In genomic region chr3:126212629-126213375, GRCh38 we compare ENCODE assay signal across 8 cellular contexts. TPM values are rescaled to one million over a fixed set of nuclear protein-coding genes. Genes with fewer than 3 reads are reported as not detected.
DNase-seq lines count a peak whose midpoint lies in the region; ATAC-seq and TF ChIP-seq lines count a peak whose summit lies in the region.

No MANE protein-coding gene starts in this region.

- no peaks in the 10 kb centered on the region for H3K36me3 Mint-ChIP-seq in CD4-positive, alpha-beta T cell (ENCODE audit: low read depth)
- H3K36me3 Mint-ChIP-seq in activated naive CD8-positive, alpha-beta T cell treated with anti-CD3 and anti-CD28 coated beads, Interleukin-2, amount 10 ng/mL, durations not matched to agents 7 days and 5 days: no peaks in the 10 kb centered on the region

- H3K9me3 Mint-ChIP-seq in CD4-positive, alpha-beta T cell: no peaks in the 10 kb centered on the region
- H3K9me3 Mint-ChIP-seq in activated naive CD8-positive, alpha-beta T cell treated with anti-CD3 and anti-CD28 coated beads, Interleukin-2, amount 10 ng/mL, durations not matched to agents 7 days and 5 days: no peaks in the 10 kb centered on the region

- H3K4me1 Mint-ChIP-seq in CD4-positive, alpha-beta T cell (ENCODE audit: low read depth): peaks cover 6% of the 10 kb centered on the region
- H3K4me1 Mint-ChIP-seq in activated naive CD8-positive, alpha-beta T cell treated with anti-CD3 and anti-CD28 coated beads, Interleukin-2, amount 10 ng/mL, durations not matched to agents 7 days and 5 days: no peaks in the 10 kb centered on the region

- ATAC-seq in CD4-positive, alpha-beta T cell (ENCODE audit: poor library complexity): no peak
- ATAC-seq in activated naive CD8-positive, alpha-beta T cell treated with anti-CD3 and anti-CD28 coated beads, Interleukin-2, amount 10 ng/mL, durations not matched to agents 7 days and 5 days (ENCODE audit: low read depth): no peak
- no peak for ATAC-seq in HG03432 (IDR thresholded peaks at IDR 0.05; ENCODE audit: unreplicated experiment)

- CTCF ChIA-PET in CD4-positive, alpha-beta T cell (lab: Charles Lee): no interaction called here

- peaks cover 78% of the 10 kb centered on the region for H3K27me3 Mint-ChIP-seq in CD4-positive, alpha-beta T cell
- H3K27me3 Mint-ChIP-seq in activated naive CD8-positive, alpha-beta T cell treated with anti-CD3 and anti-CD28 coated beads, Interleukin-2, amount 10 ng/mL, durations not matched to agents 7 days and 5 days: peaks cover 55% of the 10 kb centered on the region

- H3K36me3 ChIP-seq in HUES6 (ENCODE audit: control insufficient read depth, insufficient read depth, low read length) (no peaks in the 10 kb centered on the region), left ventricle myocardium inferior (no peaks in the 10 kb centered on the region)

- no peak for TF ChIP-seq CTCF in CD4-positive, alpha-beta T cell (IDR thresholded peaks at IDR 0.05)
- peak; percentile 65 for TF ChIP-seq CTCF in left ventricle myocardium inferior (IDR thresholded peaks at IDR 0.05; ENCODE audit: borderline replicate concordance)

- intact Hi-C loops in CD4-positive, alpha-beta T cell (cut with DNase I, micrococcal nuclease): no loop called here
- intact Hi-C loops in left ventricle myocardium inferior (cut with micrococcal nuclease) (no loop called here), posterior cingulate gyrus (cut with DNase I) (no loop called here)

- H3K4me3 ChIP-seq in HUES6 (ENCODE audit: low read depth, low read length): peak overlapping the region; percentile 71
- peak overlapping the region; percentile 73 for H3K4me3 ChIP-seq in left ventricle myocardium inferior

- no peak overlapping the region for H3K27ac Mint-ChIP-seq in CD4-positive, alpha-beta T cell
- no peak overlapping the region for H3K27ac Mint-ChIP-seq in activated naive CD8-positive, alpha-beta T cell treated with anti-CD3 and anti-CD28 coated beads, Interleukin-2, amount 10 ng/mL, durations not matched to agents 7 days and 5 days

- peaks cover 20% of the 10 kb centered on the region; the same call in 1 of the 2 replicates for H3K4me1 ChIP-seq in HUES6 (ENCODE audit: control insufficient read depth, insufficient read depth, low read length)
- peaks cover 38% of the 10 kb centered on the region for H3K4me1 ChIP-seq in left ventricle myocardium inferior

- H3K27ac ChIP-seq in CD4-positive, alpha-beta T cell (ENCODE audit: low read depth, low read length): no peak overlapping the region
- H3K27ac ChIP-seq in HUES6 (ENCODE audit: low read depth, low read length): no peak overlapping the region
- H3K27ac ChIP-seq in left ventricle myocardium inferior (replicated peaks): peak overlapping the region; percentile 78

- H3K9ac ChIP-seq in HUES6 (ENCODE audit: low read length): peak overlapping the region; percentile 31

- DNase-seq in CD4-positive, alpha-beta T cell: no peak
- DNase-seq in activated naive CD8-positive, alpha-beta T cell treated with anti-CD3 and anti-CD28 coated beads, Interleukin-2, amount 10 ng/mL, durations not matched to agents 7 days and 5 days: no peak
- DNase-seq in left ventricle myocardium inferior: peak; percentile 59
- peak in 7 of 10 donors; percentile 17 to 88 (median 41) for DNase-seq in posterior cingulate gyrus
- DNase-seq in KG1 (lab: John Stamatoyannopoulos, UW): no peak
- DNase-seq in activated CD4-positive, CD25-positive, alpha-beta regulatory T cell (lab: John Stamatoyannopoulos, UW): no peak

- peaks cover 75% of the 10 kb centered on the region for H3K27me3 ChIP-seq in CD4-positive, alpha-beta T cell (ENCODE audit: control insufficient read depth, insufficient read depth, low read length)
- H3K27me3 ChIP-seq in HUES6 (ENCODE audit: control insufficient read depth, insufficient read depth, low read length) (peaks cover 41% of the 10 kb centered on the region), left ventricle myocardium inferior (ENCODE audit: low read depth) (peaks cover 28% of the 10 kb centered on the region)

- POLR2A ChIA-PET in CD4-positive, alpha-beta T cell (lab: Charles Lee): no interaction called here
- POLR2A ChIA-PET in activated naive CD8-positive, alpha-beta T cell treated with anti-CD3 and anti-CD28 coated beads, Interleukin-2, amount 10 ng/mL, durations not matched to agents 7 days and 5 days (lab: Charles Lee): no interaction called here

- H3K9me3 ChIP-seq in CD4-positive, alpha-beta T cell (ENCODE audit: control insufficient read depth, low read length): no peaks in the 10 kb centered on the region
- H3K9me3 ChIP-seq in HUES6 (ENCODE audit: control insufficient read depth, insufficient read depth, low read depth, low read length): 0 out of 2 replicates have a peak, but pooled peaks cover 8% of the 10 kb centered on the region
- H3K9me3 ChIP-seq in left ventricle myocardium inferior (replicated peaks): no peaks in the 10 kb centered on the region

- peak overlapping the region; percentile 68 for H3K4me3 Mint-ChIP-seq in CD4-positive, alpha-beta T cell
- peak overlapping the region; percentile 74 for H3K4me3 Mint-ChIP-seq in activated naive CD8-positive, alpha-beta T cell treated with anti-CD3 and anti-CD28 coated beads, Interleukin-2, amount 10 ng/mL, durations not matched to agents 7 days and 5 days

RNA-seq across cellular contexts. Expression of gene ALDH1L1, which starts 32.4 kb away (rescaled TPM):
- total RNA-seq in CD4-positive, alpha-beta T cell: not detected
- not detected for total RNA-seq in activated naive CD8-positive, alpha-beta T cell treated with anti-CD3 and anti-CD28 coated beads, Interleukin-2, amount 10 ng/mL, durations not matched to agents 7 days and 5 days
- total RNA-seq in left ventricle myocardium inferior: 24.3 TPM

Comparison
In these comparisons a context has a peak if more than half of its experiments do, and no peak if none do; other contexts are left out.
1. DNase-seq: peak in left ventricle myocardium inferior (single experiment) and posterior cingulate gyrus (7 of 10); none in CD4-positive, alpha-beta T cell (0 of 10), activated naive CD8-positive, alpha-beta T cell treated with anti-CD3 and anti-CD28 coated beads, Interleukin-2, amount 10 ng/mL, durations not matched to agents 7 days and 5 days (single experiment), KG1 (single experiment) and activated CD4-positive, CD25-positive, alpha-beta regulatory T cell (0 of 4).
2. RNA of gene ALDH1L1, which starts 32.4 kb away (total RNA-seq): 24.3 TPM in left ventricle myocardium inferior (single experiment); not detected in CD4-positive, alpha-beta T cell and not detected in activated naive CD8-positive, alpha-beta T cell treated with anti-CD3 and anti-CD28 coated beads, Interleukin-2, amount 10 ng/mL, durations not matched to agents 7 days and 5 days; every median in the first group is over 10 times any median in the second.